1 cellular context compared by ENCODE assay signal in genomic region chr3:170785454-170785853, GRCh38.
TF ChIP-seq lines count a peak whose summit lies in the region.

No MANE protein-coding gene starts in this region.

TF ChIP-seq in K562, 482 proteins besides CTCF, POLR2A, EP300 and RAD21 (continued from another document):
- no peak for TF ChIP-seq SIRT6 (IDR thresholded peaks at IDR 0.05; ENCODE audit: low read depth, low read length)
- TF ChIP-seq DPF2 (IDR thresholded peaks at IDR 0.05) = 0 out of 2 replicates have a peak, but pooled peaks have one; percentile 23
- TF ChIP-seq HIVEP1 (CRISPR knock-in tag; IDR thresholded peaks at IDR 0.05) = no peak
- no peak for TF ChIP-seq ZNF449 (CRISPR knock-in tag; IDR thresholded peaks at IDR 0.05)
- 0 out of 2 replicates have a peak, but pooled peaks have one; percentile 15 for TF ChIP-seq HBP1 (CRISPR knock-in tag; IDR thresholded peaks at IDR 0.05)
- TF ChIP-seq ZNF41 (CRISPR knock-in tag; conservative IDR thresholded peaks at IDR 0.05) = no peak
- no peak for TF ChIP-seq MGA (IDR thresholded peaks at IDR 0.05)
- TF ChIP-seq ZNF165 (CRISPR knock-in tag; IDR thresholded peaks at IDR 0.05; ENCODE audit: borderline replicate concordance) = no peak
- TF ChIP-seq PPARD (CRISPR knock-in tag; IDR thresholded peaks at IDR 0.05) = no peak
- TF ChIP-seq CHCHD3 (CRISPR knock-in tag; IDR thresholded peaks at IDR 0.05) = no peak
